ENCODE assay signal across 13 cellular contexts in genomic region chr2:207833265-207833751, GRCh38.
A peak's percentile ranks its signal among the peaks of the same experiment; 100 is the strongest.
DNase-seq lines count a peak whose midpoint lies in the region; ATAC-seq, FAIRE-seq and TF ChIP-seq lines count a peak whose summit lies in the region.
"Had no signal": no experiment of that assay in that cellular context is flagged by ENCODE, and none has a peak within 500 bp of the region (broad histone marks: within the 10 kb centered on the region; RNA-seq: fewer than 3 reads in every experiment).

No MANE protein-coding gene starts in this region.

- H3K27ac ChIP-seq in stomach, result no peak overlapping the region
- H3K27ac ChIP-seq: uterus had no signal

- peaks cover 0 to under 1% (median 0%) of the 10 kb centered on the region in 4 donors for H3K36me3 ChIP-seq in stomach
- H3K36me3 ChIP-seq: uterus had no signal

- DNase-seq in iris pigment epithelial cell (ENCODE audit: low read depth), result peak; percentile 16
- no peak for DNase-seq in NCI-H748 (lab: John Stamatoyannopoulos, UW; ENCODE audit: unreplicated experiment)
- no peak for DNase-seq in HTR-8/SVneo (ENCODE audit: insufficient read length, low spot score)
- no peak for DNase-seq in stomach
- no peak for DNase-seq in NCI-H2029 (lab: John Stamatoyannopoulos, UW)
- DNase-seq: activated CD4-positive, CD25-positive, alpha-beta regulatory T cell; dorsolateral prefrontal cortex; NCI-H1930; uterus had no signal

- no peak for FAIRE-seq in HTR-8/SVneo (lab: Jason Lieb, UNC)
- FAIRE-seq: keratinocyte had no signal

- peaks cover 22 to 39% (median 30%) of the 10 kb centered on the region in 4 donors for H3K4me1 ChIP-seq in stomach
- H3K4me1 ChIP-seq: uterus had no signal

- ATAC-seq in GM18858 (IDR thresholded peaks at IDR 0.05; ENCODE audit: unreplicated experiment), result peak; percentile 99
- ATAC-seq in GM21529 (IDR thresholded peaks at IDR 0.05; ENCODE audit: unreplicated experiment), result peak; percentile 99
- ATAC-seq in HG03378 (IDR thresholded peaks at IDR 0.05; ENCODE audit: unreplicated experiment), result peak; percentile 99

- no peak for TF ChIP-seq POLR2A in stomach (IDR thresholded peaks at IDR 0.05)

- intact Hi-C loops in stomach (cut with DNase I; ENCODE audit: low total_unique reads), result no loop called here

- H3K9me3 ChIP-seq in stomach, result no peaks in the 10 kb centered on the region
- H3K9me3 ChIP-seq: uterus had no signal

- no peak for TF ChIP-seq EP300 in stomach (IDR thresholded peaks at IDR 0.05)

- WGBS in stomach, 5 donors, result 71 to 90% (median 87%) methylated on average over 3 of the region's 3 CpGs

- H3K27me3 ChIP-seq in stomach, result no peaks in the 10 kb centered on the region
- H3K27me3 ChIP-seq: dorsolateral prefrontal cortex, uterus had no signal

- no peak overlapping the region for H3K4me3 ChIP-seq in stomach
- H3K4me3 ChIP-seq: dorsolateral prefrontal cortex, uterus had no signal

- TF ChIP-seq CTCF in stomach (IDR thresholded peaks at IDR 0.05), result no peak
